In genomic region chr15:82828064-82828463, GRCh38 we compare ENCODE assay signal across 18 cellular contexts.
DNase-seq lines count a peak whose midpoint lies in the region; ATAC-seq lines count a peak whose summit lies in the region.
"Had no signal": no experiment of that assay in that cellular context is flagged by ENCODE, and none has a peak within 500 bp of the region (broad histone marks: within the 10 kb centered on the region; RNA-seq: fewer than 3 reads in every experiment).

No MANE protein-coding gene starts in this region.

- DNase-seq in activated T-cell treated with anti-CD3 and anti-CD28 coated beads, Interleukin-2, amount 50 U/mL, for 24 hours, result no peak
- no peak for DNase-seq in activated T-cell treated with anti-CD3 and anti-CD28 coated beads for 4 hours
- DNase-seq in adipocyte (ENCODE audit: low read depth), result peak; percentile 16
- peak; percentile 88 for DNase-seq in kidney tubule cell (ENCODE audit: low spot score)
- no peak for DNase-seq in stimulated activated naive B cell treated with anti-CD40 and anti-IgM and Interleukin-4, amounts not matched to agents 10 μg/mL and 1 μg/mL and 100 μg/mL, for 72 hours
- DNase-seq in OCI-M1 (lab: John Stamatoyannopoulos, UW), result no peak
- DNase-seq in NCI-H1436 (lab: John Stamatoyannopoulos, UW), result no peak
- no peak for DNase-seq in DMS 273 (lab: John Stamatoyannopoulos, UW; ENCODE audit: unreplicated experiment)
- DNase-seq: activated CD8-positive, alpha-beta T cell treated with anti-CD3 and anti-CD28 coated beads for 36 hours; activated naive CD8-positive, alpha-beta T cell treated with anti-CD3 and anti-CD28 coated beads, Interleukin-2, amount 50 U/mL, for 24 hours; kidney; NCI-H2029 treated with DMSO at 0.1 percent for 48 hours; NCI-H524; retina; stimulated activated naive CD4-positive, alpha-beta T cell treated with Interleukin-2 at 50 U/mL for 16 hours; trophoblast cell had no signal

- no peak overlapping the region for H3K4me3 Mint-ChIP-seq in activated T-cell treated with anti-CD3 and anti-CD28 coated beads, Interleukin-2, amount 50 U/mL, for 24 hours
- no peak overlapping the region for H3K4me3 Mint-ChIP-seq in stimulated activated naive B cell treated with anti-CD40 and anti-IgM and Interleukin-4, amounts not matched to agents 10 μg/mL and 1 μg/mL and 100 μg/mL, for 72 hours
- H3K4me3 Mint-ChIP-seq: activated CD8-positive, alpha-beta T cell treated with anti-CD3 and anti-CD28 coated beads for 36 hours; activated naive CD8-positive, alpha-beta T cell treated with anti-CD3 and anti-CD28 coated beads, Interleukin-2, amount 50 U/mL, for 24 hours; mesothelial cell of epicardium had no signal

- H3K4me1 Mint-ChIP-seq in activated T-cell treated with anti-CD3 and anti-CD28 coated beads, Interleukin-2, amount 50 U/mL, for 24 hours (ENCODE audit: low read depth), result peaks cover 43% of the 10 kb centered on the region
- H3K4me1 Mint-ChIP-seq in stimulated activated naive B cell treated with anti-CD40 and anti-IgM and Interleukin-4, amounts not matched to agents 10 μg/mL and 1 μg/mL and 100 μg/mL, for 72 hours, result peaks cover 21 to 45% of the 10 kb centered on the region in 2 donors
- H3K4me1 Mint-ChIP-seq: mesothelial cell of epicardium had no signal

- H3K9ac ChIP-seq in adipocyte (ENCODE audit: low read length), result no peak overlapping the region

- peaks cover 96% of the 10 kb centered on the region for H3K36me3 ChIP-seq in adipocyte (ENCODE audit: control insufficient read depth, insufficient read depth, low read length, severe bottlenecking)

- H3K4me1 ChIP-seq in adipocyte (ENCODE audit: control insufficient read depth, insufficient read depth, low read length), result peaks cover 27% of the 10 kb centered on the region

- H3K4me3 ChIP-seq in adipocyte (ENCODE audit: low read length), result no peak overlapping the region
- H3K4me3 ChIP-seq: K562 had no signal

- no peaks in the 10 kb centered on the region for H3K27me3 Mint-ChIP-seq in activated T-cell treated with anti-CD3 and anti-CD28 coated beads, Interleukin-2, amount 50 U/mL, for 24 hours
- no peaks in the 10 kb centered on the region for H3K27me3 Mint-ChIP-seq in stimulated activated naive B cell treated with anti-CD40 and anti-IgM and Interleukin-4, amounts not matched to agents 10 μg/mL and 1 μg/mL and 100 μg/mL, for 72 hours
- H3K27me3 Mint-ChIP-seq: activated CD8-positive, alpha-beta T cell treated with anti-CD3 and anti-CD28 coated beads for 36 hours; activated naive CD8-positive, alpha-beta T cell treated with anti-CD3 and anti-CD28 coated beads, Interleukin-2, amount 50 U/mL, for 24 hours had no signal

- no peaks in the 10 kb centered on the region for H3K9me3 Mint-ChIP-seq in activated T-cell treated with anti-CD3 and anti-CD28 coated beads, Interleukin-2, amount 50 U/mL, for 24 hours
- peaks cover 0 to under 1% of the 10 kb centered on the region in 2 donors for H3K9me3 Mint-ChIP-seq in stimulated activated naive B cell treated with anti-CD40 and anti-IgM and Interleukin-4, amounts not matched to agents 10 μg/mL and 1 μg/mL and 100 μg/mL, for 72 hours
- H3K9me3 Mint-ChIP-seq: activated CD8-positive, alpha-beta T cell treated with anti-CD3 and anti-CD28 coated beads for 36 hours; activated naive CD8-positive, alpha-beta T cell treated with anti-CD3 and anti-CD28 coated beads, Interleukin-2, amount 50 U/mL, for 24 hours; mesothelial cell of epicardium had no signal

- no peaks in the 10 kb centered on the region for H3K9me3 ChIP-seq in adipocyte (ENCODE audit: control insufficient read depth, low read length)

- ATAC-seq in stimulated activated naive B cell treated with anti-CD40 and anti-IgM and Interleukin-4, amounts not matched to agents 10 μg/mL and 1 μg/mL and 100 μg/mL, for 72 hours (replicated peaks), result no peak
- ATAC-seq: activated CD8-positive, alpha-beta T cell treated with anti-CD3 and anti-CD28 coated beads for 36 hours; activated naive CD8-positive, alpha-beta T cell treated with anti-CD3 and anti-CD28 coated beads, Interleukin-2, amount 50 U/mL, for 24 hours; K562 had no signal

- peak overlapping the region; percentile 5 for H3K27ac Mint-ChIP-seq in activated T-cell treated with anti-CD3 and anti-CD28 coated beads, Interleukin-2, amount 50 U/mL, for 24 hours
- H3K27ac Mint-ChIP-seq in stimulated activated naive B cell treated with anti-CD40 and anti-IgM and Interleukin-4, amounts not matched to agents 10 μg/mL and 1 μg/mL and 100 μg/mL, for 72 hours, result peak overlapping the region; percentile 79
- H3K27ac Mint-ChIP-seq: activated CD8-positive, alpha-beta T cell treated with anti-CD3 and anti-CD28 coated beads for 36 hours; activated naive CD8-positive, alpha-beta T cell treated with anti-CD3 and anti-CD28 coated beads, Interleukin-2, amount 50 U/mL, for 24 hours; mesothelial cell of epicardium had no signal

- H3K27me3 ChIP-seq in adipocyte (replicated peaks; ENCODE audit: control insufficient read depth, insufficient read depth, low read length), result no peaks in the 10 kb centered on the region

- H3K36me3 Mint-ChIP-seq in activated T-cell treated with anti-CD3 and anti-CD28 coated beads, Interleukin-2, amount 50 U/mL, for 24 hours (ENCODE audit: low read depth), result peaks cover 87% of the 10 kb centered on the region
- H3K36me3 Mint-ChIP-seq in stimulated activated naive B cell treated with anti-CD40 and anti-IgM and Interleukin-4, amounts not matched to agents 10 μg/mL and 1 μg/mL and 100 μg/mL, for 72 hours, result peaks cover 26 to 50% of the 10 kb centered on the region in 2 donors

Comparison
In these comparisons a context has a peak if more than half of its experiments do, and no peak if none do; other contexts are left out.
1. DNase-seq: peak in adipocyte (single experiment) and kidney tubule cell (single experiment); none in activated T-cell treated with anti-CD3 and anti-CD28 coated beads, Interleukin-2, amount 50 U/mL, for 24 hours (single experiment), activated T-cell treated with anti-CD3 and anti-CD28 coated beads for 4 hours (single experiment), stimulated activated naive B cell treated with anti-CD40 and anti-IgM and Interleukin-4, amounts not matched to agents 10 μg/mL and 1 μg/mL and 100 μg/mL, for 72 hours (single experiment), OCI-M1 (single experiment), NCI-H1436 (single experiment) and DMS 273 (single experiment).